Comparison of ENCODE assay signal across 19 cellular contexts in genomic region chr12:104713444-104713843, GRCh38.
DNase-seq lines count a peak whose midpoint lies in the region; ATAC-seq lines count a peak whose summit lies in the region.
"Had no signal": no experiment of that assay in that cellular context is flagged by ENCODE, and none has a peak within 500 bp of the region (broad histone marks: within the 10 kb centered on the region; RNA-seq: fewer than 3 reads in every experiment).

No MANE protein-coding gene starts in this region.

- H3K36me3 Mint-ChIP-seq in CD4-positive, alpha-beta memory T cell = peaks cover 0 to 7% of the 10 kb centered on the region in 2 donors
- peaks cover 0 to 2% (median 0%) of the 10 kb centered on the region in 5 donors for H3K36me3 Mint-ChIP-seq in naive thymus-derived CD4-positive, alpha-beta T cell
- peaks cover 31% of the 10 kb centered on the region for H3K36me3 Mint-ChIP-seq in stimulated activated memory B cell treated with anti-CD40 and anti-IgM and Interleukin-4, amounts not matched to agents 10 μg/mL and 1 μg/mL and 100 μg/mL, for 72 hours

- H3K27me3 Mint-ChIP-seq in CD4-positive, alpha-beta memory T cell = no peaks in the 10 kb centered on the region
- H3K27me3 Mint-ChIP-seq in naive thymus-derived CD4-positive, alpha-beta T cell = no peaks in the 10 kb centered on the region
- no peaks in the 10 kb centered on the region for H3K27me3 Mint-ChIP-seq in stimulated activated memory B cell treated with anti-CD40 and anti-IgM and Interleukin-4, amounts not matched to agents 10 μg/mL and 1 μg/mL and 100 μg/mL, for 72 hours

- POLR2A ChIA-PET in CD4-positive, alpha-beta memory T cell (lab: Charles Lee; ENCODE audit: partially characterized antibody) = no interaction called here
- POLR2A ChIA-PET in naive thymus-derived CD4-positive, alpha-beta T cell (lab: Charles Lee) = interaction anchor here (0.6 kb wide), 1 partner anchor 30 kb away, joined by 3 read pairs; no protein-coding TSS in a partner anchor

- ATAC-seq in naive thymus-derived CD4-positive, alpha-beta T cell = no peak
- no peak for ATAC-seq in GM18502 (IDR thresholded peaks at IDR 0.05; ENCODE audit: poor library complexity, unreplicated experiment)
- no peak for ATAC-seq in stimulated activated memory B cell treated with anti-CD40 and anti-IgM and Interleukin-4, amounts not matched to agents 10 μg/mL and 1 μg/mL and 100 μg/mL, for 72 hours
- ATAC-seq in GM21360 (IDR thresholded peaks at IDR 0.05; ENCODE audit: unreplicated experiment) = no peak
- ATAC-seq: HepG2, Right ventricle myocardium inferior had no signal

- CTCF ChIA-PET in CD4-positive, alpha-beta memory T cell (lab: Charles Lee; ENCODE audit: partially characterized antibody) = interaction anchor here (0.8 to 1.2 kb wide), 3 partner anchors 14 to 183 kb away, joined by 3 to 4 read pairs (median 3); no protein-coding TSS in a partner anchor
- CTCF ChIA-PET in naive thymus-derived CD4-positive, alpha-beta T cell (lab: Charles Lee) = interaction anchor here (1.5 kb wide), 1 partner anchor 332 kb away, joined by 4 read pairs; no protein-coding TSS in a partner anchor

- no peak overlapping the region for H3K4me3 Mint-ChIP-seq in CD4-positive, alpha-beta memory T cell
- H3K4me3 Mint-ChIP-seq in naive thymus-derived CD4-positive, alpha-beta T cell = no peak overlapping the region
- no peak overlapping the region for H3K4me3 Mint-ChIP-seq in stimulated activated memory B cell treated with anti-CD40 and anti-IgM and Interleukin-4, amounts not matched to agents 10 μg/mL and 1 μg/mL and 100 μg/mL, for 72 hours
- H3K4me3 Mint-ChIP-seq: CD14-positive monocyte, HFFc6 had no signal

- no peaks in the 10 kb centered on the region for H3K27me3 ChIP-seq in BLaER1
- no peaks in the 10 kb centered on the region for H3K27me3 ChIP-seq in CD4-positive, alpha-beta memory T cell (ENCODE audit: insufficient read depth, low read length)
- no peaks in the 10 kb centered on the region for H3K27me3 ChIP-seq in naive thymus-derived CD4-positive, alpha-beta T cell (ENCODE audit: control insufficient read depth in 2 of 2, insufficient read depth in 2 of 2, low read length in 2 of 2)

- H3K27ac Mint-ChIP-seq in CD4-positive, alpha-beta memory T cell = peak overlapping the region in 5 of 7 donors; percentile 39 to 74 (median 60)
- H3K27ac Mint-ChIP-seq in naive thymus-derived CD4-positive, alpha-beta T cell = peak overlapping the region in 6 of 9 donors; percentile 5 to 81 (median 60)
- H3K27ac Mint-ChIP-seq in stimulated activated memory B cell treated with anti-CD40 and anti-IgM and Interleukin-4, amounts not matched to agents 10 μg/mL and 1 μg/mL and 100 μg/mL, for 72 hours = no peak overlapping the region

- H3K4me3 ChIP-seq in BLaER1 = no peak overlapping the region
- H3K4me3 ChIP-seq in CD4-positive, alpha-beta memory T cell (ENCODE audit: low read length in 2 of 2) = no peak overlapping the region
- no peak overlapping the region for H3K4me3 ChIP-seq in naive thymus-derived CD4-positive, alpha-beta T cell (ENCODE audit: low read length)

- no peaks in the 10 kb centered on the region for H3K9me3 Mint-ChIP-seq in CD4-positive, alpha-beta memory T cell
- H3K9me3 Mint-ChIP-seq in naive thymus-derived CD4-positive, alpha-beta T cell = no peaks in the 10 kb centered on the region
- H3K9me3 Mint-ChIP-seq in stimulated activated memory B cell treated with anti-CD40 and anti-IgM and Interleukin-4, amounts not matched to agents 10 μg/mL and 1 μg/mL and 100 μg/mL, for 72 hours = no peaks in the 10 kb centered on the region
- H3K9me3 Mint-ChIP-seq: CD14-positive monocyte, HFFc6 had no signal

- peaks cover 43% of the 10 kb centered on the region for H3K4me1 ChIP-seq in BLaER1
- peaks cover 7% of the 10 kb centered on the region for H3K4me1 ChIP-seq in CD4-positive, alpha-beta memory T cell (ENCODE audit: insufficient read depth, low read length)
- peaks cover 3 to 4% of the 10 kb centered on the region in 2 donors for H3K4me1 ChIP-seq in naive thymus-derived CD4-positive, alpha-beta T cell (ENCODE audit: control insufficient read depth in 2 of 2, insufficient read depth in 2 of 2, low read length in 2 of 2)

- peak overlapping the region; percentile 80; the same call in 1 of the 2 replicates for H3K4me2 ChIP-seq in BLaER1

- H3K9ac ChIP-seq in BLaER1 = no peak overlapping the region

- intact Hi-C loops in CD4-positive, alpha-beta memory T cell (cut with micrococcal nuclease) = no loop called here
- intact Hi-C loops in naive thymus-derived CD4-positive, alpha-beta T cell (cut with micrococcal nuclease) = no loop called here

- H3K9me3 ChIP-seq in BLaER1 = no peaks in the 10 kb centered on the region
- H3K9me3 ChIP-seq in CD4-positive, alpha-beta memory T cell (ENCODE audit: control insufficient read depth in 1 of 2, low read length in 2 of 2) = no peaks in the 10 kb centered on the region
- H3K9me3 ChIP-seq in naive thymus-derived CD4-positive, alpha-beta T cell (ENCODE audit: control insufficient read depth in 2 of 3, low read length in 3 of 3) = no peaks in the 10 kb centered on the region

- H3K27ac ChIP-seq in BLaER1 = no peak overlapping the region
- no peak overlapping the region for H3K27ac ChIP-seq in CD4-positive, alpha-beta memory T cell (ENCODE audit: low read depth, low read length)
- H3K27ac ChIP-seq in naive thymus-derived CD4-positive, alpha-beta T cell (ENCODE audit: low read depth, low read length) = no peak overlapping the region

- H4K20me1 ChIP-seq in BLaER1 = peaks cover 100% of the 10 kb centered on the region

- peaks cover 21% of the 10 kb centered on the region for H3K36me3 ChIP-seq in BLaER1
- H3K36me3 ChIP-seq in CD4-positive, alpha-beta memory T cell (ENCODE audit: insufficient read depth, low read length) = no peaks in the 10 kb centered on the region
- H3K36me3 ChIP-seq in naive thymus-derived CD4-positive, alpha-beta T cell (ENCODE audit: control insufficient read depth in 2 of 3, insufficient read depth in 3 of 3, low read length in 3 of 3) = no peaks in the 10 kb centered on the region

- peaks cover 31 to 70% (median 51%) of the 10 kb centered on the region in 4 donors for H3K4me1 Mint-ChIP-seq in CD4-positive, alpha-beta memory T cell
- peaks cover 20 to 67% (median 33%) of the 10 kb centered on the region in 7 donors for H3K4me1 Mint-ChIP-seq in naive thymus-derived CD4-positive, alpha-beta T cell
- H3K4me1 Mint-ChIP-seq in stimulated activated memory B cell treated with anti-CD40 and anti-IgM and Interleukin-4, amounts not matched to agents 10 μg/mL and 1 μg/mL and 100 μg/mL, for 72 hours = peaks cover 40% of the 10 kb centered on the region

- DNase-seq in CD4-positive, alpha-beta memory T cell = no peak
- DNase-seq in NCI-H2107 (lab: John Stamatoyannopoulos, UW) = peak; percentile 48
- no peak for DNase-seq in naive thymus-derived CD4-positive, alpha-beta T cell
- DNase-seq: Calu3; HFFc6; KBM-7; NCI-H1417; NCI-H187 treated with DMSO at 0.1 percent for 48 hours; NCI-H446 treated with DMSO at 0.1 percent for 48 hours; NCI-H748 treated with DMSO at 0.1 percent for 48 hours; NK-92 treated with Interleukin-12 subunit alpha and Interleukin-12 subunit beta, amount 100 ng/mL, for 24 hours; SW 1271 had no signal
